Comparison of ENCODE assay signal across 31 cellular contexts in the genomic region with DNA sequence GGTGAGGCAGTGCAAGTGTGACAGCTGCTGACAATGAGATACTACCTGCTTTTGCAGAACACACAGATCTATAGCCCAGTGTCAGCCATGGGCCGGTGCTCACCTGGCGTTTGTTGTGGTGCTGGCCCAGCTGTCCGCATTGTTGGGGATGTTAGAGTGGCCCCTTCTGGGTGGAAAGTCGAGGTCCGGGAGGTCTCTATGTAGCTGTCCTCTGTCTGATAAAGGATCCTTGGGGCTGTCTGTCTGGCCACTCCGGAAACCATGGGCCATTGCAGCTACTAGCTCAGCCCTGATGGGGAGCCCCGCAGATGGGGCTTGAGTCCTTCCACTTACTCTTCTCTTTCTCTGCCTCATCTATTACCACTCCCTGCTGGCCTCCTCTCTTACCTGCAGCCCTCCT.
"Had no signal": no experiment of that assay in that cellular context is flagged by ENCODE, and none has a peak within 500 bp of the region (broad histone marks: within the 10 kb centered on the region; RNA-seq: fewer than 3 reads in every experiment).

No MANE protein-coding gene starts in this region.

- H3K4me1 Mint-ChIP-seq: activated CD4-positive, alpha-beta T cell treated with anti-CD3 and anti-CD28 coated beads for 36 hours; activated CD4-positive, alpha-beta T cell treated with anti-CD3 and anti-CD28 coated beads, Interleukin-2, amount 10 ng/mL, durations not matched to agents 24 days and 14 days; activated CD8-positive, alpha-beta memory T cell treated with anti-CD3 and anti-CD28 coated beads, Interleukin-2, amount 10 ng/mL, durations not matched to agents 7 days and 5 days; activated naive CD4-positive, alpha-beta T cell treated with anti-CD3 and anti-CD28 coated beads, Interleukin-2, amount 50 U/mL, for 24 hours; activated naive CD8-positive, alpha-beta T cell treated with anti-CD3 and anti-CD28 coated beads for 36 hours; activated naive CD8-positive, alpha-beta T cell treated with anti-CD3 and anti-CD28 coated beads, Interleukin-2, amount 50 U/mL, for 24 hours had no signal

- H3K27ac Mint-ChIP-seq: activated CD4-positive, alpha-beta memory T cell treated with anti-CD3 and anti-CD28 coated beads for 36 hours; activated CD4-positive, alpha-beta T cell treated with anti-CD3 and anti-CD28 coated beads for 36 hours; activated CD4-positive, alpha-beta T cell treated with anti-CD3 and anti-CD28 coated beads, Interleukin-2, amount 10 ng/mL, durations not matched to agents 24 days and 14 days; activated CD8-positive, alpha-beta memory T cell treated with anti-CD3 and anti-CD28 coated beads, Interleukin-2, amount 10 ng/mL, durations not matched to agents 7 days and 5 days; activated CD8-positive, alpha-beta T cell treated with anti-CD3 and anti-CD28 coated beads, Interleukin-2, amount 10 ng/mL, durations not matched to agents 7 days and 5 days; activated naive CD4-positive, alpha-beta T cell treated with anti-CD3 and anti-CD28 coated beads for 36 hours; activated naive CD4-positive, alpha-beta T cell treated with anti-CD3 and anti-CD28 coated beads, Interleukin-2, amount 50 U/mL, for 24 hours; activated naive CD8-positive, alpha-beta T cell treated with anti-CD3 and anti-CD28 coated beads for 36 hours; activated naive CD8-positive, alpha-beta T cell treated with anti-CD3 and anti-CD28 coated beads, Interleukin-2, amount 50 U/mL, for 24 hours; activated T-helper 1 cell treated with anti-CD3 and anti-CD28 coated beads, Interleukin-12 subunit alpha, Interleukin-12 subunit beta, Interleukin-2, Interleukin-4 antibody, amounts not matched to agents 30 ng/mL and 10 ng/mL and 1 ng/mL, durations not matched to agents 14 hours and 24 hours and 36 hours; activated T-helper 2 cell treated with anti-CD3 and anti-CD28 coated beads, Interferon-gamma antibody, Interleukin-2, Interleukin-4, amounts not matched to agents 10 μg/mL and 5 μg/mL and 100 μg/mL, durations not matched to agents 14 hours and 24 hours and 36 hours; dendritic cell treated with granulocyte-macrophage colony-stimulating factor and Interleukin-4, amounts not matched to agents 40 ng/mL and 50 ng/mL, for 4 days; effector memory CD8-positive, alpha-beta T cell had no signal

- H3K4me3 ChIP-seq: adrenal gland, body of pancreas, colonic mucosa, dorsolateral prefrontal cortex, esophagus squamous epithelium had no signal

- H3K9me3 ChIP-seq: adrenal gland, colonic mucosa had no signal

- H3K27me3 Mint-ChIP-seq: activated CD4-positive, alpha-beta T cell treated with anti-CD3 and anti-CD28 coated beads, Interleukin-2, amount 10 ng/mL, durations not matched to agents 24 days and 14 days; activated CD8-positive, alpha-beta memory T cell treated with anti-CD3 and anti-CD28 coated beads, Interleukin-2, amount 10 ng/mL, durations not matched to agents 7 days and 5 days; activated naive CD8-positive, alpha-beta T cell treated with anti-CD3 and anti-CD28 coated beads for 36 hours; dendritic cell treated with granulocyte-macrophage colony-stimulating factor and Interleukin-4, amounts not matched to agents 40 ng/mL and 50 ng/mL, for 4 days had no signal

- H3K36me3 ChIP-seq: adrenal gland, colonic mucosa, esophagus squamous epithelium had no signal

- H3K4me1 ChIP-seq: adrenal gland, body of pancreas, colonic mucosa, esophagus squamous epithelium had no signal

- ATAC-seq: activated CD4-positive, alpha-beta T cell treated with anti-CD3 and anti-CD28 coated beads for 36 hours; activated CD8-positive, alpha-beta memory T cell treated with anti-CD3 and anti-CD28 coated beads, Interleukin-2, amount 10 ng/mL, durations not matched to agents 7 days and 5 days; activated CD8-positive, alpha-beta T cell treated with anti-CD3 and anti-CD28 coated beads, Interleukin-2, amount 10 ng/mL, durations not matched to agents 7 days and 5 days; activated naive CD8-positive, alpha-beta T cell treated with anti-CD3 and anti-CD28 coated beads, Interleukin-2, amount 50 U/mL, for 24 hours; body of pancreas; effector memory CD8-positive, alpha-beta T cell had no signal

- H3K27me3 ChIP-seq: adrenal gland, body of pancreas, colonic mucosa, dorsolateral prefrontal cortex, esophagus squamous epithelium had no signal

- H3K36me3 Mint-ChIP-seq: activated CD8-positive, alpha-beta memory T cell treated with anti-CD3 and anti-CD28 coated beads, Interleukin-2, amount 10 ng/mL, durations not matched to agents 7 days and 5 days; activated naive CD4-positive, alpha-beta T cell treated with anti-CD3 and anti-CD28 coated beads, Interleukin-2, amount 50 U/mL, for 24 hours; activated naive CD8-positive, alpha-beta T cell treated with anti-CD3 and anti-CD28 coated beads for 36 hours had no signal

- DNase-seq: activated CD4-positive, alpha-beta memory T cell treated with anti-CD3 and anti-CD28 coated beads for 36 hours; activated CD4-positive, alpha-beta T cell treated with anti-CD3 and anti-CD28 coated beads for 36 hours; activated CD4-positive, alpha-beta T cell treated with anti-CD3 and anti-CD28 coated beads, Interleukin-2, amount 10 ng/mL, durations not matched to agents 24 days and 14 days; activated CD4-positive, CD25-positive, alpha-beta regulatory T cell; activated CD4-positive, CD25-positive, alpha-beta regulatory T cell treated with anti-CD3 and anti-CD28 coated beads, Interleukin-2, amount 50 U/mL, for 72 hours; activated CD8-positive, alpha-beta memory T cell treated with anti-CD3 and anti-CD28 coated beads, Interleukin-2, amount 10 ng/mL, durations not matched to agents 7 days and 5 days; activated CD8-positive, alpha-beta memory T cell treated with anti-CD3 and anti-CD28 coated beads, Interleukin-2, amount 50 U/mL, for 4 hours; activated CD8-positive, alpha-beta T cell treated with anti-CD3 and anti-CD28 coated beads, Interleukin-2, amount 10 ng/mL, durations not matched to agents 7 days and 5 days; activated effector memory CD4-positive, alpha-beta T cell treated with anti-CD3 and anti-CD28 coated beads, Interleukin-2, amount 50 U/mL, for 16 hours; activated naive CD4-positive, alpha-beta T cell treated with anti-CD3 and anti-CD28 coated beads for 36 hours; activated naive CD8-positive, alpha-beta T cell treated with anti-CD3 and anti-CD28 coated beads for 36 hours; activated naive CD8-positive, alpha-beta T cell treated with anti-CD3 and anti-CD28 coated beads, Interleukin-2, amount 50 U/mL, for 24 hours; activated T-cell treated with anti-CD3 and anti-CD28 coated beads, Interleukin-2, amount 50 U/mL, for 1 hour; activated T-cell treated with anti-CD3 and anti-CD28 coated beads, Interleukin-2, amount 50 U/mL, for 48 hours; adrenal gland; amygdala; aorta; body of pancreas; central memory CD4-positive, alpha-beta T cell; cerebellar nuclear complex; colonic mucosa; dorsolateral prefrontal cortex; effector CD4-positive, alpha-beta T cell; effector memory CD8-positive, alpha-beta T cell; erythroblast; esophagus squamous epithelium; T-helper 2 cell had no signal

- H3K4me3 Mint-ChIP-seq: activated CD4-positive, alpha-beta memory T cell treated with anti-CD3 and anti-CD28 coated beads for 36 hours; activated CD4-positive, alpha-beta T cell treated with anti-CD3 and anti-CD28 coated beads for 36 hours; activated CD4-positive, alpha-beta T cell treated with anti-CD3 and anti-CD28 coated beads, Interleukin-2, amount 10 ng/mL, durations not matched to agents 24 days and 14 days; activated CD8-positive, alpha-beta memory T cell treated with anti-CD3 and anti-CD28 coated beads, Interleukin-2, amount 10 ng/mL, durations not matched to agents 7 days and 5 days; activated CD8-positive, alpha-beta T cell treated with anti-CD3 and anti-CD28 coated beads, Interleukin-2, amount 10 ng/mL, durations not matched to agents 7 days and 5 days; activated naive CD4-positive, alpha-beta T cell treated with anti-CD3 and anti-CD28 coated beads for 36 hours; activated naive CD4-positive, alpha-beta T cell treated with anti-CD3 and anti-CD28 coated beads, Interleukin-2, amount 50 U/mL, for 24 hours; activated naive CD8-positive, alpha-beta T cell treated with anti-CD3 and anti-CD28 coated beads for 36 hours; activated naive CD8-positive, alpha-beta T cell treated with anti-CD3 and anti-CD28 coated beads, Interleukin-2, amount 50 U/mL, for 24 hours; activated T-helper 1 cell treated with anti-CD3 and anti-CD28 coated beads, Interleukin-12 subunit alpha, Interleukin-12 subunit beta, Interleukin-2, Interleukin-4 antibody, amounts not matched to agents 30 ng/mL and 10 ng/mL and 1 ng/mL, durations not matched to agents 14 hours and 24 hours and 36 hours; dendritic cell treated with granulocyte-macrophage colony-stimulating factor and Interleukin-4, amounts not matched to agents 40 ng/mL and 50 ng/mL, for 4 days; effector memory CD8-positive, alpha-beta T cell had no signal

- H3K27ac ChIP-seq: adrenal gland, body of pancreas, colonic mucosa, dorsolateral prefrontal cortex, esophagus squamous epithelium had no signal
